Comparison of ENCODE assay signal across 29 cellular contexts in the genomic region with DNA sequence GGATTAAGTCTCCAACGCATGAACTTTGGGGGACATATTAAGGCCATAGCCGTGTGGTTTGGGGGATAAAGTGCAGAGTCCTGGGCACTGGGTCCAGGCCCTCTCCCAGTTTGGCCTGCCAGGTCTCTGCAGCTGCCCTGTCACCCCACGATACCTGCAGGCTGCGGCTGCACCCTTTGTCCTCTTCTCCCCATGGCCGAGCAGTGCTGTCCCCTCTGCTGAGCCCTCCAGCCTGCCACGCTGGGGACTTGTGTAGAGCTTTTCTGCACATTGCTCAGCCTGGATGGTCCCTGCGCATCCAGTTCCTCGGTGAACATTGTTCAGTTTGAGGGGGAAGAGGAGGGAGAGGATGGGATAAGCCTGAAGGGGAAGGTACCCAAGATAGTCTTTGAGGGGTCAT.
"Had no signal": no experiment of that assay in that cellular context is flagged by ENCODE, and none has a peak within 500 bp of the region (broad histone marks: within the 10 kb centered on the region; RNA-seq: fewer than 3 reads in every experiment).

No MANE protein-coding gene starts in this region.

- H3K4me1 ChIP-seq: esophagus squamous epithelium, gastroesophageal sphincter had no signal

- H3K27me3 ChIP-seq: brain microvascular endothelial cell, esophagus squamous epithelium, gastroesophageal sphincter had no signal

- H3K4me3 ChIP-seq: esophagus squamous epithelium, gastroesophageal sphincter had no signal

- H3K27me3 Mint-ChIP-seq: activated B cell treated with CpG ODN at 0.5 μM for 24 hours; activated CD8-positive, alpha-beta T cell treated with anti-CD3 and anti-CD28 coated beads for 36 hours; activated naive CD8-positive, alpha-beta T cell; activated T-helper 17 cell treated with anti-CD3 and anti-CD28 coated beads, Interleukin-2, amount 50 U/mL, for 72 hours; T-helper 17 cell had no signal

- H3K9me3 Mint-ChIP-seq: activated B cell treated with CpG ODN at 0.5 μM for 24 hours; activated CD8-positive, alpha-beta T cell treated with anti-CD3 and anti-CD28 coated beads for 36 hours; activated T-cell treated with anti-CD3 and anti-CD28 coated beads, Interleukin-2, amount 50 U/mL, for 4 hours; activated T-helper 17 cell treated with anti-CD3 and anti-CD28 coated beads, Interleukin-2, amount 50 U/mL, for 72 hours; T-helper 2 cell treated with Interferon-gamma antibody and Interleukin-4, amounts not matched to agents 5 μg/mL and 100 μg/mL, for 36 hours had no signal

- H3K4me1 Mint-ChIP-seq: activated B cell treated with CpG ODN at 0.5 μM for 24 hours had no signal

- H3K27ac Mint-ChIP-seq: activated B cell treated with CpG ODN at 0.5 μM for 24 hours; activated CD8-positive, alpha-beta T cell treated with anti-CD3 and anti-CD28 coated beads for 36 hours; activated naive CD8-positive, alpha-beta T cell; activated T-helper 17 cell treated with anti-CD3 and anti-CD28 coated beads, Interleukin-2, amount 50 U/mL, for 72 hours; T-helper 17 cell; T-helper 2 cell treated with Interferon-gamma antibody and Interleukin-4, amounts not matched to agents 5 μg/mL and 100 μg/mL, for 36 hours had no signal

- ATAC-seq: activated CD4-positive, CD25-positive, alpha-beta regulatory T cell treated with anti-CD3 and anti-CD28 coated beads, Interleukin-2, amount 50 U/mL, for 24 hours; activated CD8-positive, alpha-beta T cell treated with anti-CD3 and anti-CD28 coated beads for 36 hours; activated T-cell treated with anti-CD3 and anti-CD28 coated beads, Interleukin-2, amount 50 U/mL, for 4 hours; activated T-helper 17 cell treated with anti-CD3 and anti-CD28 coated beads, Interleukin-2, amount 50 U/mL, for 72 hours; gastroesophageal sphincter; T-helper 17 cell had no signal

- H3K36me3 ChIP-seq: brain microvascular endothelial cell, esophagus squamous epithelium, gastroesophageal sphincter, WERI-Rb-1 had no signal

- DNase-seq: activated B cell treated with CpG ODN at 0.5 μM for 24 hours; activated CD4-positive, alpha-beta T cell treated with anti-CD3 and anti-CD28 coated beads for 48 hours; activated CD4-positive, alpha-beta T cell treated with anti-CD3 and anti-CD28 coated beads, Interleukin-2, amount 50 U/mL, for 1 hour; activated CD4-positive, alpha-beta T cell treated with anti-CD3 and anti-CD28 coated beads, Interleukin-2, amount 50 U/mL, for 48 hours; activated CD8-positive, alpha-beta memory T cell treated with anti-CD3 and anti-CD28 coated beads for 24 hours; activated CD8-positive, alpha-beta T cell treated with anti-CD3 and anti-CD28 coated beads for 36 hours; activated effector memory CD4-positive, alpha-beta T cell treated with Interleukin-2 at 50 U/mL for 16 hours; activated gamma-delta T cell treated with Interleukin-2 at 50 U/mL for 16 hours; activated naive CD4-positive, alpha-beta T cell treated with anti-CD3 and anti-CD28 coated beads, Interleukin-2, amount 50 U/mL, for 16 hours; activated naive CD4-positive, alpha-beta T cell treated with Interleukin-2 at 50 U/mL for 16 hours; activated T-cell treated with anti-CD3 and anti-CD28 coated beads, Interleukin-2, amount 50 U/mL, for 4 hours; amniotic stem cell; anterior cingulate cortex; brain microvascular endothelial cell; cortex of kidney; dermis blood vessel endothelial cell; effector CD8-positive, alpha-beta T cell; esophagus squamous epithelium; foreskin melanocyte; T-helper 1 cell; T-helper 17 cell; T1000; WERI-Rb-1 had no signal

- H3K9me3 ChIP-seq: esophagus squamous epithelium, gastroesophageal sphincter had no signal

- H3K4me3 Mint-ChIP-seq: activated B cell treated with CpG ODN at 0.5 μM for 24 hours; activated CD8-positive, alpha-beta T cell treated with anti-CD3 and anti-CD28 coated beads for 36 hours; activated naive CD8-positive, alpha-beta T cell; activated T-cell treated with anti-CD3 and anti-CD28 coated beads, Interleukin-2, amount 50 U/mL, for 4 hours; activated T-helper 17 cell treated with anti-CD3 and anti-CD28 coated beads, Interleukin-2, amount 50 U/mL, for 72 hours; T-helper 17 cell; T-helper 2 cell treated with Interferon-gamma antibody and Interleukin-4, amounts not matched to agents 5 μg/mL and 100 μg/mL, for 36 hours had no signal

- H3K27ac ChIP-seq: brain microvascular endothelial cell, epithelial cell of prostate, esophagus squamous epithelium, gastroesophageal sphincter, WERI-Rb-1 had no signal
